In the genomic region with DNA sequence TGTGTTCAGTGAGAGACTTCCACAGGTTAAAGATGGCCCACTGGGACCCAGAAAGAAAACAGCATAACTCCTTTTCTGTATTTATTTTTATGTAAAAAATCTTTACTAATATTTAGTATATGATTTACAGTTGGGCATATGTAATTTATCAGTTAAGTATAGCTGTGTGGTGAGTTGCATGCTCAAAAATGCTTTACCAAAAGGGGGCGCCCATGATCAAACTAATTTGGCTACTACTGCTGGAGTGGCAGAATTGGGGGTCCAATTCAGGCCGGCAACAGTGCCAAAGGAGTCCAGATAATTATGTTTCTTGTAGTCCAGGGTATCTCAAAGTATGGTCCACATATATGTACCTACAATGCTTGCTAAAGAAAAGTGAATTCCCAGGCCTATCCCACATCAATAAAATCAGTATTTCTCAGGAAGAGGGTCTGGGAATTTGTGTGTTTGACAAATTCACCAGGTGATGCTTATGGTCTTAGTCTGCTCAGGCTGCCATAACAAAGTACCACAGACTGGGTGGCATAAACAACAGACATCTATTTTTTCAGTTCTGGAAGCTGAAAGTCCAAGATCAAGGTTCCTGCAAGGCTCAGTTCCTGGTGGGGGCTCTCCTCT, we compare ENCODE assay signal across 9 cellular contexts.
DNase-seq lines count a peak whose midpoint lies in the region; ATAC-seq, FAIRE-seq and TF ChIP-seq lines count a peak whose summit lies in the region.
"Had no signal": no experiment of that assay in that cellular context is flagged by ENCODE, and none has a peak within 500 bp of the region (broad histone marks: within the 10 kb centered on the region; RNA-seq: fewer than 3 reads in every experiment).

No MANE protein-coding gene starts in this region.

- TF ChIP-seq EP300 in esophagus muscularis mucosa (IDR thresholded peaks at IDR 0.05) (no peak), sigmoid colon (IDR thresholded peaks at IDR 0.05) (no peak)

- no peak for DNase-seq in GM12864 (ENCODE audit: low read depth)
- DNase-seq in NCI-H2029 (lab: John Stamatoyannopoulos, UW) = peak; percentile 20
- peak; percentile 69 for DNase-seq in activated CD8-positive, alpha-beta memory T cell treated with anti-CD3 and anti-CD28 coated beads for 24 hours
- no peak for DNase-seq in esophagus muscularis mucosa (ENCODE audit: extremely low spot score)
- DNase-seq in sigmoid colon = no peak
- DNase-seq in HTR-8/SVneo (ENCODE audit: insufficient read length, low spot score) = no peak
- DNase-seq: activated B cell treated with CpG ODN at 0.5 μM for 24 hours had no signal

- H3K4me1 ChIP-seq in esophagus muscularis mucosa = peaks cover 0 to 9% (median 4%) of the 10 kb centered on the region in 4 donors
- H3K4me1 ChIP-seq in sigmoid colon = no peaks in the 10 kb centered on the region

- no peaks in the 10 kb centered on the region for H3K9me3 ChIP-seq in esophagus muscularis mucosa
- no peaks in the 10 kb centered on the region for H3K9me3 ChIP-seq in sigmoid colon

- intact Hi-C loops in esophagus muscularis mucosa (cut with DNase I) (no loop called here), sigmoid colon (cut with DNase I) (loop anchor here (5.0 kb wide), 1 partner anchor 610 kb away; no protein-coding TSS in a partner anchor)

- no peak for ATAC-seq in GM21381 (IDR thresholded peaks at IDR 0.05; ENCODE audit: unreplicated experiment)
- no peak for ATAC-seq in HG02763 (IDR thresholded peaks at IDR 0.05; ENCODE audit: unreplicated experiment)

- H3K4me3 ChIP-seq in GM12864 (ENCODE audit: low read depth, low read length) = no peak overlapping the region
- H3K4me3 ChIP-seq in esophagus muscularis mucosa = no peak overlapping the region
- H3K4me3 ChIP-seq in sigmoid colon = no peak overlapping the region

- H3K27me3 ChIP-seq in esophagus muscularis mucosa = no peaks in the 10 kb centered on the region
- H3K27me3 ChIP-seq in sigmoid colon = no peaks in the 10 kb centered on the region

- TF ChIP-seq CTCF in GM12864 (IDR thresholded peaks at IDR 0.05; ENCODE audit: low read depth, low read length, missing control alignments) (peak; percentile 54), esophagus muscularis mucosa (IDR thresholded peaks at IDR 0.05) (peak; percentile 32 to 55 (median 48)), sigmoid colon (IDR thresholded peaks at IDR 0.05) (peak in 3 of 4 experiments; percentile 22 to 50 (median 48))

- FAIRE-seq in HTR-8/SVneo (lab: Jason Lieb, UNC) = no peak

- no peaks in the 10 kb centered on the region for H3K36me3 ChIP-seq in esophagus muscularis mucosa
- no peaks in the 10 kb centered on the region for H3K36me3 ChIP-seq in sigmoid colon

- 21% methylated on average over 2 of the region's 2 CpGs for WGBS in esophagus muscularis mucosa
- WGBS in sigmoid colon, 2 donors = 8 to 24% methylated on average over 2 of the region's 2 CpGs

- no peak overlapping the region for H3K27ac ChIP-seq in esophagus muscularis mucosa (replicated peaks in 1 of 4)
- H3K27ac ChIP-seq in sigmoid colon = no peak overlapping the region

- no peak for TF ChIP-seq POLR2A in esophagus muscularis mucosa (IDR thresholded peaks at IDR 0.05; ENCODE audit: low read depth)
- TF ChIP-seq POLR2A in sigmoid colon (IDR thresholded peaks at IDR 0.05) = no peak

Comparison
In these comparisons a context has a peak if more than half of its experiments do, and no peak if none do; other contexts are left out.
1. DNase-seq: peak in NCI-H2029 (single experiment) and activated CD8-positive, alpha-beta memory T cell treated with anti-CD3 and anti-CD28 coated beads for 24 hours (single experiment); none in GM12864 (single experiment), esophagus muscularis mucosa (single experiment), sigmoid colon (single experiment) and HTR-8/SVneo (single experiment).
2. Peak in every context shown above with its lines, with median percentiles within 50 percentile points of each other: CTCF ChIP-seq.